Comparison of ENCODE assay signal across 25 cellular contexts in genomic region chr17:67980456-67980855, GRCh38. TPM values are rescaled to one million over a fixed set of nuclear protein-coding genes. Genes with fewer than 3 reads are reported as not detected.
DNase-seq lines count a peak whose midpoint lies in the region; ATAC-seq and TF ChIP-seq lines count a peak whose summit lies in the region.
"Had no signal": no experiment of that assay in that cellular context is flagged by ENCODE, and none has a peak within 500 bp of the region (broad histone marks: within the 10 kb centered on the region; RNA-seq: fewer than 3 reads in every experiment).

No MANE protein-coding gene starts in this region.

- H3K4me3 Mint-ChIP-seq in activated T-cell treated with anti-CD3 and anti-CD28 coated beads, Interleukin-2, amount 50 U/mL, for 24 hours = no peak overlapping the region
- no peak overlapping the region for H3K4me3 Mint-ChIP-seq in activated T-cell treated with anti-CD3 and anti-CD28 coated beads, Interleukin-2, amount 50 U/mL, for 4 hours
- no peak overlapping the region for H3K4me3 Mint-ChIP-seq in effector memory CD8-positive, alpha-beta T cell
- H3K4me3 Mint-ChIP-seq in CD8-positive, alpha-beta T cell = no peak overlapping the region
- no peak overlapping the region for H3K4me3 Mint-ChIP-seq in Calu3 (ENCODE audit: low read depth, unreplicated experiment)
- H3K4me3 Mint-ChIP-seq: activated CD4-positive, alpha-beta T cell treated with anti-CD3 and anti-CD28 coated beads for 36 hours; activated naive CD4-positive, alpha-beta T cell treated with anti-CD3 and anti-CD28 coated beads, Interleukin-2, amount 50 U/mL, for 24 hours; CD4-positive, CD25-positive, alpha-beta regulatory T cell; mesothelial cell of epicardium had no signal

- no peak overlapping the region for H3K4me3 ChIP-seq in SK-N-MC
- no peak overlapping the region for H3K4me3 ChIP-seq in uterus
- no peak overlapping the region for H3K4me3 ChIP-seq in CD8-positive, alpha-beta T cell (ENCODE audit: low read depth, low read length)
- H3K4me3 ChIP-seq: Peyer's patch, right atrium auricular region, transverse colon had no signal

- POLR2A ChIA-PET in CD8-positive, alpha-beta T cell (lab: Charles Lee) = no interaction called here

- H3K36me3 ChIP-seq in SK-N-MC (ENCODE audit: insufficient read depth, low read length) (peaks cover 10% of the 10 kb centered on the region), uterus (no peaks in the 10 kb centered on the region)
- H3K36me3 ChIP-seq in CD8-positive, alpha-beta T cell (ENCODE audit: insufficient read depth, low read length) = no peaks in the 10 kb centered on the region

- peak; percentile 8 for DNase-seq in activated T-cell treated with anti-CD3 and anti-CD28 coated beads, Interleukin-2, amount 50 U/mL, for 24 hours
- no peak for DNase-seq in activated T-cell treated with anti-CD3 and anti-CD28 coated beads, Interleukin-2, amount 50 U/mL, for 4 hours
- DNase-seq in SK-N-MC (ENCODE audit: low read depth, low spot score) (no peak), uterus (no peak), KBM-7 (no peak), Calu3 (no peak)
- DNase-seq in effector memory CD8-positive, alpha-beta T cell = no peak
- DNase-seq in CD8-positive, alpha-beta T cell = no peak
- DNase-seq: activated CD4-positive, alpha-beta T cell treated with anti-CD3 and anti-CD28 coated beads for 36 hours; activated T-cell treated with anti-CD3 and anti-CD28 coated beads for 4 hours; CD4-positive, CD25-positive, alpha-beta regulatory T cell; cortex of kidney; EL; foreskin melanocyte; NCI-H2107; NCI-H748 treated with DMSO at 0.1 percent for 48 hours; Peyer's patch; stimulated activated CD4-positive, alpha-beta T cell treated with anti-CD3 and anti-CD28 coated beads, Interleukin-15, amount 100 ng/mL, for 24 hours; stimulated activated naive CD4-positive, alpha-beta T cell; T1000; transverse colon had no signal

- H3K27ac ChIP-seq in SK-N-MC = 0 out of 2 replicates have a peak overlapping the region, but pooled peaks have one; percentile 7
- peak overlapping the region; percentile 41 to 92 for H3K27ac ChIP-seq in uterus
- no peak overlapping the region for H3K27ac ChIP-seq in CD8-positive, alpha-beta T cell (ENCODE audit: low read depth, low read length)
- H3K27ac ChIP-seq: epithelial cell of prostate, Peyer's patch, right atrium auricular region, transverse colon had no signal

- H3K27ac Mint-ChIP-seq in activated T-cell treated with anti-CD3 and anti-CD28 coated beads, Interleukin-2, amount 50 U/mL, for 24 hours = peak overlapping the region; percentile 59
- peak overlapping the region; percentile 47 to 72 for H3K27ac Mint-ChIP-seq in effector memory CD8-positive, alpha-beta T cell
- H3K27ac Mint-ChIP-seq in CD8-positive, alpha-beta T cell = no peak overlapping the region
- H3K27ac Mint-ChIP-seq in Calu3 (ENCODE audit: unreplicated experiment) = no peak overlapping the region
- H3K27ac Mint-ChIP-seq: activated CD4-positive, alpha-beta T cell treated with anti-CD3 and anti-CD28 coated beads for 36 hours; CD4-positive, CD25-positive, alpha-beta regulatory T cell; mesothelial cell of epicardium had no signal

- CTCF ChIA-PET in CD8-positive, alpha-beta T cell (lab: Charles Lee) = no interaction called here
- CTCF ChIA-PET in Calu3 (lab: Charles Lee) = interaction anchor here (0.9 kb wide), 1 partner anchor 38 kb away, joined by 3 read pairs; no protein-coding TSS in a partner anchor

- ATAC-seq in activated T-cell treated with anti-CD3 and anti-CD28 coated beads, Interleukin-2, amount 50 U/mL, for 4 hours = no peak
- no peak for ATAC-seq in effector memory CD8-positive, alpha-beta T cell (replicated peaks)
- ATAC-seq in CD8-positive, alpha-beta T cell = no peak
- ATAC-seq: activated CD4-positive, alpha-beta T cell treated with anti-CD3 and anti-CD28 coated beads for 36 hours had no signal

- H3K36me3 Mint-ChIP-seq in activated T-cell treated with anti-CD3 and anti-CD28 coated beads, Interleukin-2, amount 50 U/mL, for 24 hours (ENCODE audit: low read depth) = peaks cover 52% of the 10 kb centered on the region
- peaks cover 17% of the 10 kb centered on the region for H3K36me3 Mint-ChIP-seq in activated T-cell treated with anti-CD3 and anti-CD28 coated beads, Interleukin-2, amount 50 U/mL, for 4 hours (ENCODE audit: insufficient read depth)
- peaks cover 35% of the 10 kb centered on the region for H3K36me3 Mint-ChIP-seq in effector memory CD8-positive, alpha-beta T cell (ENCODE audit: insufficient read depth)
- peaks cover 44% of the 10 kb centered on the region for H3K36me3 Mint-ChIP-seq in CD8-positive, alpha-beta T cell
- peaks cover 5% of the 10 kb centered on the region for H3K36me3 Mint-ChIP-seq in Calu3 (ENCODE audit: insufficient read depth, unreplicated experiment)

- TF ChIP-seq CTCF in uterus (IDR thresholded peaks at IDR 0.05) (no peak), Calu3 (IDR thresholded peaks at IDR 0.05; ENCODE audit: unreplicated experiment) (no peak)
- no peak for TF ChIP-seq CTCF in CD8-positive, alpha-beta T cell (IDR thresholded peaks at IDR 0.05)

- intact Hi-C loops in uterus (cut with DNase I; ENCODE audit: low total_unique reads) = no loop called here
- intact Hi-C loops in CD8-positive, alpha-beta T cell (cut with DNase I, micrococcal nuclease) = no loop called here
- intact Hi-C loops in Calu3 (cut with micrococcal nuclease; ENCODE audit: unreplicated experiment) = no loop called here

- TF ChIP-seq POLR2A in uterus (IDR thresholded peaks at IDR 0.05) = no peak

- H3K4me1 ChIP-seq in uterus = peaks cover 0 to 5% of the 10 kb centered on the region in 2 donors
- no peaks in the 10 kb centered on the region for H3K4me1 ChIP-seq in CD8-positive, alpha-beta T cell (ENCODE audit: insufficient read depth, low read length)
- H3K4me1 ChIP-seq: Peyer's patch, right atrium auricular region had no signal

- no peaks in the 10 kb centered on the region for H3K27me3 Mint-ChIP-seq in activated T-cell treated with anti-CD3 and anti-CD28 coated beads, Interleukin-2, amount 50 U/mL, for 24 hours
- no peaks in the 10 kb centered on the region for H3K27me3 Mint-ChIP-seq in activated T-cell treated with anti-CD3 and anti-CD28 coated beads, Interleukin-2, amount 50 U/mL, for 4 hours (ENCODE audit: low read depth)
- no peaks in the 10 kb centered on the region for H3K27me3 Mint-ChIP-seq in effector memory CD8-positive, alpha-beta T cell
- no peaks in the 10 kb centered on the region for H3K27me3 Mint-ChIP-seq in CD8-positive, alpha-beta T cell (ENCODE audit: low read depth)
- no peaks in the 10 kb centered on the region for H3K27me3 Mint-ChIP-seq in Calu3 (ENCODE audit: unreplicated experiment)
- H3K27me3 Mint-ChIP-seq: activated CD4-positive, alpha-beta T cell treated with anti-CD3 and anti-CD28 coated beads for 36 hours; activated naive CD4-positive, alpha-beta T cell treated with anti-CD3 and anti-CD28 coated beads, Interleukin-2, amount 50 U/mL, for 24 hours; CD4-positive, CD25-positive, alpha-beta regulatory T cell had no signal

- in situ Hi-C loops in KBM-7 (cut with MboI; ENCODE audit: low pct_unique_long_range_greater_than_20kb, low sequenced_read_pairs) = no loop called here

- H3K9me3 ChIP-seq in SK-N-MC (ENCODE audit: low read depth, low read length) (no peaks in the 10 kb centered on the region), uterus (no peaks in the 10 kb centered on the region)
- no peaks in the 10 kb centered on the region for H3K9me3 ChIP-seq in CD8-positive, alpha-beta T cell (ENCODE audit: low read length)
- H3K9me3 ChIP-seq: Peyer's patch, right atrium auricular region, transverse colon had no signal

- no peak overlapping the region for H3K9ac ChIP-seq in SK-N-MC (ENCODE audit: insufficient read length)

- BruUV-seq in Calu3 (replicated peaks; lab: Mats Ljungman, UMichigan) = no TSS peak

- H3K9me3 Mint-ChIP-seq in activated T-cell treated with anti-CD3 and anti-CD28 coated beads, Interleukin-2, amount 50 U/mL, for 24 hours = no peaks in the 10 kb centered on the region
- H3K9me3 Mint-ChIP-seq in activated T-cell treated with anti-CD3 and anti-CD28 coated beads, Interleukin-2, amount 50 U/mL, for 4 hours = no peaks in the 10 kb centered on the region
- H3K9me3 Mint-ChIP-seq in effector memory CD8-positive, alpha-beta T cell = no peaks in the 10 kb centered on the region
- no peaks in the 10 kb centered on the region for H3K9me3 Mint-ChIP-seq in CD8-positive, alpha-beta T cell
- no peaks in the 10 kb centered on the region for H3K9me3 Mint-ChIP-seq in Calu3 (ENCODE audit: low read depth, unreplicated experiment)
- H3K9me3 Mint-ChIP-seq: activated naive CD4-positive, alpha-beta T cell treated with anti-CD3 and anti-CD28 coated beads, Interleukin-2, amount 50 U/mL, for 24 hours; CD4-positive, CD25-positive, alpha-beta regulatory T cell; mesothelial cell of epicardium had no signal

- H3K4me1 Mint-ChIP-seq in activated T-cell treated with anti-CD3 and anti-CD28 coated beads, Interleukin-2, amount 50 U/mL, for 24 hours (ENCODE audit: low read depth) = no peaks in the 10 kb centered on the region
- H3K4me1 Mint-ChIP-seq in activated T-cell treated with anti-CD3 and anti-CD28 coated beads, Interleukin-2, amount 50 U/mL, for 4 hours (ENCODE audit: low read depth) = no peaks in the 10 kb centered on the region
- no peaks in the 10 kb centered on the region for H3K4me1 Mint-ChIP-seq in effector memory CD8-positive, alpha-beta T cell (ENCODE audit: low read depth in 2 of 2)
- no peaks in the 10 kb centered on the region for H3K4me1 Mint-ChIP-seq in CD8-positive, alpha-beta T cell (ENCODE audit: low read depth)
- H3K4me1 Mint-ChIP-seq in Calu3 (ENCODE audit: low read depth, unreplicated experiment) = no peaks in the 10 kb centered on the region
- H3K4me1 Mint-ChIP-seq: activated CD4-positive, alpha-beta T cell treated with anti-CD3 and anti-CD28 coated beads for 36 hours; activated naive CD4-positive, alpha-beta T cell treated with anti-CD3 and anti-CD28 coated beads, Interleukin-2, amount 50 U/mL, for 24 hours; CD4-positive, CD25-positive, alpha-beta regulatory T cell; mesothelial cell of epicardium had no signal

- no peaks in the 10 kb centered on the region for H3K27me3 ChIP-seq in uterus
- H3K27me3 ChIP-seq in CD8-positive, alpha-beta T cell (ENCODE audit: insufficient read depth, low read length) = no peaks in the 10 kb centered on the region
- H3K27me3 ChIP-seq: Peyer's patch, right atrium auricular region, transverse colon had no signal

RNA-seq across cellular contexts. Expression of gene C17orf58, which starts 15.8 kb away (rescaled TPM):
- 10 to 100 TPM; 14.9 to 24.3 (median 19.2) TPM for total RNA-seq in activated T-cell treated with anti-CD3 and anti-CD28 coated beads, Interleukin-2, amount 50 U/mL, for 4 hours
- total RNA-seq in uterus (10 to 100 TPM in 2 of 4 donors, 1 to 10 TPM in 2; 2.6 to 20.3 (median 7.6) TPM), Calu3 (2022) (10.3 and 11.8 TPM in 2 replicates)
- total RNA-seq in CD8-positive, alpha-beta T cell = under 1 TPM; 0.19 to 0.30 TPM

RNA-seq across cellular contexts. Expression of gene KPNA2, which starts 55.1 kb away (rescaled TPM):
- 100 to 1,000 TPM; 139 to 140 (median 139) TPM for total RNA-seq in activated T-cell treated with anti-CD3 and anti-CD28 coated beads, Interleukin-2, amount 50 U/mL, for 4 hours
- total RNA-seq in uterus (10 to 100 TPM in 3 of 4 donors, 1 to 10 TPM in 1; 7.1 to 68.9 (median 39.2) TPM), Calu3 (2022) (188 and 209 TPM in 2 replicates)
- total RNA-seq in CD8-positive, alpha-beta T cell = 100 to 1,000 TPM; 111 to 121 TPM

Comparison
In these comparisons a context has a peak if more than half of its experiments do, and no peak if none do; other contexts are left out.
1. H3K27ac Mint-ChIP-seq: peak in activated T-cell treated with anti-CD3 and anti-CD28 coated beads, Interleukin-2, amount 50 U/mL, for 24 hours (single experiment) and effector memory CD8-positive, alpha-beta T cell (2 of 2); none in CD8-positive, alpha-beta T cell (single experiment) and Calu3 (single experiment).